8 cellular contexts compared by ENCODE assay signal in genomic region chr5:115179959-115180709, GRCh38. TPM values are rescaled to one million over a fixed set of nuclear protein-coding genes. Genes with fewer than 3 reads are reported as not detected.
A peak's percentile ranks its signal among the peaks of the same experiment; 100 is the strongest.
DNase-seq lines count a peak whose midpoint lies in the region; ATAC-seq and TF ChIP-seq lines count a peak whose summit lies in the region.

No MANE protein-coding gene starts in this region.

- peaks cover 20% of the 10 kb centered on the region for H3K4me1 Mint-ChIP-seq in dendritic cell treated with granulocyte-macrophage colony-stimulating factor and Interleukin-4, amounts not matched to agents 40 ng/mL and 50 ng/mL, for 4 days (ENCODE audit: low read depth)

- H3K27ac Mint-ChIP-seq in dendritic cell treated with granulocyte-macrophage colony-stimulating factor and Interleukin-4, amounts not matched to agents 40 ng/mL and 50 ng/mL, for 4 days: peak overlapping the region; percentile 36

- peaks cover 0 to 26% (median 10%) of the 10 kb centered on the region in 11 experiments; a peak in 12 of 22 replicates for H4K20me1 ChIP-seq in BLaER1 treated with 17β-estradiol and CSF1 and Interleukin-3, amounts not matched to agents 10 nM and 100 nM

- H3K27ac ChIP-seq in BLaER1 treated with 17β-estradiol and CSF1 and Interleukin-3, amounts not matched to agents 10 nM and 100 nM: no peak overlapping the region
- no peak overlapping the region for H3K27ac ChIP-seq in lower lobe of right lung
- peak overlapping the region; percentile 20 to 49 for H3K27ac ChIP-seq in thoracic aorta

- H3K36me3 ChIP-seq in BLaER1 treated with 17β-estradiol and CSF1 and Interleukin-3, amounts not matched to agents 10 nM and 100 nM: no peaks in the 10 kb centered on the region
- H3K36me3 ChIP-seq in lower lobe of right lung (no peaks in the 10 kb centered on the region), thoracic aorta (no peaks in the 10 kb centered on the region)

- peak overlapping the region in 10 of 11 experiments; percentile 16 to 73 (median 39); a peak in 12 of 22 replicates for H3K9ac ChIP-seq in BLaER1 treated with 17β-estradiol and CSF1 and Interleukin-3, amounts not matched to agents 10 nM and 100 nM

- DNase-seq in SHP77 (lab: John Stamatoyannopoulos, UW) (peak; percentile 42 to 82), lower lobe of right lung (no peak), thoracic aorta (ENCODE audit: low spot score) (no peak), cerebellar nuclear complex (lab: John Stamatoyannopoulos, UW) (no peak)

- no peaks in the 10 kb centered on the region for H3K36me3 Mint-ChIP-seq in dendritic cell treated with granulocyte-macrophage colony-stimulating factor and Interleukin-4, amounts not matched to agents 40 ng/mL and 50 ng/mL, for 4 days (ENCODE audit: low read depth)

- ATAC-seq in GM18870 (IDR thresholded peaks at IDR 0.05; ENCODE audit: unreplicated experiment) (peak; percentile 47), HG03342 (IDR thresholded peaks at IDR 0.05; ENCODE audit: unreplicated experiment) (peak; percentile 66), lower lobe of right lung (peak; percentile 71 to 84), thoracic aorta (ENCODE audit: insufficient number of reproducible peaks, low FRiP score, low read depth) (no peak)

- peak overlapping the region; percentile 66 to 96 (median 91) for H3K4me2 ChIP-seq in BLaER1 treated with 17β-estradiol and CSF1 and Interleukin-3, amounts not matched to agents 10 nM and 100 nM

- peak overlapping the region; percentile 42 to 70 (median 61) for H3K4me3 ChIP-seq in BLaER1 treated with 17β-estradiol and CSF1 and Interleukin-3, amounts not matched to agents 10 nM and 100 nM
- H3K4me3 ChIP-seq in lower lobe of right lung (peak overlapping the region; percentile 58), thoracic aorta (peak overlapping the region; percentile 80)

- H3K4me1 ChIP-seq in BLaER1 treated with 17β-estradiol and CSF1 and Interleukin-3, amounts not matched to agents 10 nM and 100 nM: peaks cover 5 to 13% (median 12%) of the 10 kb centered on the region in 10 experiments; a peak in 17 of 20 replicates
- peaks cover 14% of the 10 kb centered on the region for H3K4me1 ChIP-seq in lower lobe of right lung
- H3K4me1 ChIP-seq in thoracic aorta (ENCODE audit: control insufficient read depth in 1 of 2, low read depth in 2 of 2): peaks cover 6 to 15% of the 10 kb centered on the region in 2 donors

- peaks cover 71% of the 10 kb centered on the region for H3K27me3 Mint-ChIP-seq in dendritic cell treated with granulocyte-macrophage colony-stimulating factor and Interleukin-4, amounts not matched to agents 40 ng/mL and 50 ng/mL, for 4 days

- no peaks in the 10 kb centered on the region for H3K9me3 Mint-ChIP-seq in dendritic cell treated with granulocyte-macrophage colony-stimulating factor and Interleukin-4, amounts not matched to agents 40 ng/mL and 50 ng/mL, for 4 days

- H3K4me3 Mint-ChIP-seq in dendritic cell treated with granulocyte-macrophage colony-stimulating factor and Interleukin-4, amounts not matched to agents 40 ng/mL and 50 ng/mL, for 4 days: peak overlapping the region; percentile 89

- H3K27me3 ChIP-seq in BLaER1 treated with 17β-estradiol and CSF1 and Interleukin-3, amounts not matched to agents 10 nM and 100 nM: peaks cover 55 to 71% (median 63%) of the 10 kb centered on the region in 11 experiments
- H3K27me3 ChIP-seq in lower lobe of right lung (ENCODE audit: low read depth) (peaks cover 56% of the 10 kb centered on the region), thoracic aorta (replicated peaks; ENCODE audit: insufficient read depth) (peaks cover 8% of the 10 kb centered on the region)

- peaks cover 9 to 25% (median 15%) of the 10 kb centered on the region in 11 experiments; a peak in 18 of 22 replicates for H3K9me3 ChIP-seq in BLaER1 treated with 17β-estradiol and CSF1 and Interleukin-3, amounts not matched to agents 10 nM and 100 nM (replicated peaks in 1 of 11)
- H3K9me3 ChIP-seq in lower lobe of right lung (no peaks in the 10 kb centered on the region), thoracic aorta (no peaks in the 10 kb centered on the region)

- intact Hi-C loops in dendritic cell treated with granulocyte-macrophage colony-stimulating factor and Interleukin-4, amounts not matched to agents 40 ng/mL and 50 ng/mL, for 4 days (cut with micrococcal nuclease): no loop called here
- intact Hi-C loops in lower lobe of right lung (cut with DNase I): no loop called here

- TF ChIP-seq CTCF in lower lobe of right lung (IDR thresholded peaks at IDR 0.05) (no peak), thoracic aorta (IDR thresholded peaks at IDR 0.05) (no peak)

RNA-seq across cellular contexts. Expression of gene TRIM36, which starts 10.4 kb away (rescaled TPM):
- 5.5 TPM for total RNA-seq in lower lobe of right lung
- total RNA-seq in thoracic aorta: 10 to 100 TPM in 1 of 2 donors, 1 to 10 TPM in 1; 4.6 to 15.3 TPM

Comparison
In these comparisons a context has a peak if more than half of its experiments do, and no peak if none do; other contexts are left out.
1. H3K27ac ChIP-seq: peak in thoracic aorta (2 of 2); none in BLaER1 treated with 17β-estradiol and CSF1 and Interleukin-3, amounts not matched to agents 10 nM and 100 nM (0 of 11) and lower lobe of right lung (single experiment).
2. DNase-seq: peak in SHP77 (2 of 2); none in lower lobe of right lung (single experiment), thoracic aorta (single experiment) and cerebellar nuclear complex (0 of 2).
3. Peak in every context shown above with its lines, with median percentiles within 50 percentile points of each other: H3K4me3 ChIP-seq.